15 cellular contexts compared by ENCODE assay signal in the genomic region with DNA sequence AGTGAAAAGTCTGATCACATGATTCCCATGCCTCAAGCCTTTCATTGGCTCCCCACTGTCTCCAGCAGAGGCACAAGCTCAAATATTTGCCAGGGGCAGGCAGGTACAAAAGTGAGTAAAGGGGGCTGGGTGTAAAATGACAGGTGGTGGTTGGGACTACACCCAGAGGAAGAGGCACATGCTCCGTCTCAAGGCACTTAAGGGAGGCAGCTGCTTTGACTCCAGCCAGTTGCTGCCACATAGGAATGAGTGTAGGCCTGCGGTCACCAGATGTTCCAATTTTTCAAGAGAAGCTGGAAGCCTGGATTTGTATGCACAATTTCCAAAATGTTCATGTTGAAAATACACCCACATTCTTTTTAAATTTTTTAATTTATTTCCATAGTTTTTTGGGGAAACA.
"Had no signal": no experiment of that assay in that cellular context is flagged by ENCODE, and none has a peak within 500 bp of the region (broad histone marks: within the 10 kb centered on the region; RNA-seq: fewer than 3 reads in every experiment).

No MANE protein-coding gene starts in this region.

- H3K27ac ChIP-seq: cardiac muscle cell had no signal

- ATAC-seq: activated CD4-positive, alpha-beta T cell treated with anti-CD3 and anti-CD28 coated beads for 36 hours; activated naive CD8-positive, alpha-beta T cell treated with anti-CD3 and anti-CD28 coated beads, Interleukin-2, amount 50 U/mL, for 24 hours; activated T-cell treated with anti-CD3 and anti-CD28 coated beads, Interleukin-2, amount 50 U/mL, for 72 hours; esophagus mucosa; naive thymus-derived CD8-positive, alpha-beta T cell; right cardiac atrium; stimulated activated naive B cell treated with anti-CD40 and anti-IgM and Interleukin-4, amounts not matched to agents 10 μg/mL and 1 μg/mL and 100 μg/mL, for 72 hours had no signal

- DNase-seq: activated CD4-positive, alpha-beta memory T cell treated with anti-CD3 and anti-CD28 coated beads, Interleukin-2, amount 10 ng/mL, durations not matched to agents 7 days and 5 days; activated CD4-positive, alpha-beta T cell treated with anti-CD3 and anti-CD28 coated beads for 36 hours; activated naive CD4-positive, alpha-beta T cell; activated naive CD8-positive, alpha-beta T cell treated with anti-CD3 and anti-CD28 coated beads, Interleukin-2, amount 50 U/mL, for 24 hours; activated T-cell treated with anti-CD3 and anti-CD28 coated beads, Interleukin-2, amount 50 U/mL, for 72 hours; glutamatergic neuron; naive thymus-derived CD8-positive, alpha-beta T cell; nucleus accumbens; right cardiac atrium; stimulated activated CD4-positive, alpha-beta T cell treated with anti-CD3 and anti-CD28 coated beads, Interleukin-2, amount 100 ng/mL, for 24 hours; stimulated activated naive B cell treated with anti-CD40 and anti-IgM and Interleukin-4, amounts not matched to agents 10 μg/mL and 1 μg/mL and 100 μg/mL, for 72 hours; T1000; trophoblast cell had no signal

- H3K27me3 ChIP-seq: cardiac muscle cell had no signal

- H3K4me3 ChIP-seq: cardiac muscle cell had no signal

- H3K36me3 ChIP-seq: cardiac muscle cell had no signal
